In genomic region chrX:37854148-37854547, GRCh38 we compare ENCODE assay signal across 30 cellular contexts.
"Had no signal": no experiment of that assay in that cellular context is flagged by ENCODE, and none has a peak within 500 bp of the region (broad histone marks: within the 10 kb centered on the region; RNA-seq: fewer than 3 reads in every experiment).

No MANE protein-coding gene starts in this region.

- H3K4me3 ChIP-seq: adrenal gland, body of pancreas, coronary artery, dorsolateral prefrontal cortex, esophagus muscularis mucosa, gastrocnemius medialis, heart left ventricle, hepatocyte had no signal

- H3K36me3 Mint-ChIP-seq: activated naive CD4-positive, alpha-beta T cell treated with anti-CD3 and anti-CD28 coated beads, Interleukin-2, amount 50 U/mL, for 24 hours; activated naive CD8-positive, alpha-beta T cell treated with anti-CD3 and anti-CD28 coated beads for 36 hours had no signal

- H3K27ac ChIP-seq: adrenal gland, body of pancreas, coronary artery, dorsolateral prefrontal cortex, esophagus muscularis mucosa, foreskin keratinocyte, gastrocnemius medialis, heart left ventricle, hepatocyte had no signal

- H3K4me1 Mint-ChIP-seq: central memory CD8-positive, alpha-beta T cell had no signal

- H3K36me3 ChIP-seq: adrenal gland, esophagus muscularis mucosa, gastrocnemius medialis, heart left ventricle had no signal

- H3K27me3 Mint-ChIP-seq: activated CD8-positive, alpha-beta T cell treated with anti-CD3 and anti-CD28 coated beads for 36 hours; activated naive CD4-positive, alpha-beta T cell treated with anti-CD3 and anti-CD28 coated beads, Interleukin-2, amount 50 U/mL, for 24 hours; activated naive CD8-positive, alpha-beta T cell treated with anti-CD3 and anti-CD28 coated beads for 36 hours; central memory CD8-positive, alpha-beta T cell; effector memory CD8-positive, alpha-beta T cell had no signal

- H3K9me3 ChIP-seq: adrenal gland, body of pancreas, esophagus muscularis mucosa, gastrocnemius medialis, heart left ventricle had no signal

- DNase-seq: activated CD4-positive, alpha-beta T cell treated with anti-CD3 and anti-CD28 coated beads for 48 hours; activated CD4-positive, alpha-beta T cell treated with anti-CD3 and anti-CD28 coated beads, Interleukin-2, amount 50 U/mL, for 1 hour; activated CD4-positive, alpha-beta T cell treated with anti-CD3 and anti-CD28 coated beads, Interleukin-2, amount 50 U/mL, for 48 hours; activated CD4-positive, CD25-positive, alpha-beta regulatory T cell; activated CD4-positive, CD25-positive, alpha-beta regulatory T cell treated with anti-CD3 and anti-CD28 coated beads, Interleukin-2, amount 50 U/mL, for 72 hours; activated CD8-positive, alpha-beta memory T cell treated with anti-CD3 and anti-CD28 coated beads for 24 hours; activated CD8-positive, alpha-beta T cell treated with anti-CD3 and anti-CD28 coated beads for 36 hours; activated effector memory CD4-positive, alpha-beta T cell treated with anti-CD3 and anti-CD28 coated beads, Interleukin-2, amount 50 U/mL, for 16 hours; activated naive CD4-positive, alpha-beta T cell treated with anti-CD3 and anti-CD28 coated beads for 36 hours; activated naive CD8-positive, alpha-beta T cell treated with anti-CD3 and anti-CD28 coated beads for 36 hours; activated naive CD8-positive, alpha-beta T cell treated with anti-CD3 and anti-CD28 coated beads, Interleukin-2, amount 50 U/mL, for 24 hours; activated T-cell treated with anti-CD3 and anti-CD28 coated beads, Interleukin-2, amount 50 U/mL, for 4 hours; adrenal gland; amygdala; aorta; body of pancreas; dorsolateral prefrontal cortex; effector memory CD8-positive, alpha-beta T cell; foreskin keratinocyte; gastrocnemius medialis; glutamatergic neuron; heart left ventricle; T-helper 2 cell had no signal

- H3K27ac Mint-ChIP-seq: activated CD8-positive, alpha-beta T cell treated with anti-CD3 and anti-CD28 coated beads for 36 hours; activated naive CD4-positive, alpha-beta T cell treated with anti-CD3 and anti-CD28 coated beads for 36 hours; activated naive CD4-positive, alpha-beta T cell treated with anti-CD3 and anti-CD28 coated beads, Interleukin-2, amount 50 U/mL, for 24 hours; activated naive CD8-positive, alpha-beta T cell treated with anti-CD3 and anti-CD28 coated beads for 36 hours; activated naive CD8-positive, alpha-beta T cell treated with anti-CD3 and anti-CD28 coated beads, Interleukin-2, amount 50 U/mL, for 24 hours; activated T-helper 2 cell treated with anti-CD3 and anti-CD28 coated beads, Interferon-gamma antibody, Interleukin-2, Interleukin-4, amounts not matched to agents 10 μg/mL and 5 μg/mL and 100 μg/mL, durations not matched to agents 14 hours and 24 hours and 36 hours; dendritic cell treated with granulocyte-macrophage colony-stimulating factor and Interleukin-4, amounts not matched to agents 40 ng/mL and 50 ng/mL, for 4 days; effector memory CD8-positive, alpha-beta T cell had no signal

- H3K4me2 ChIP-seq: hepatocyte had no signal

- H2AFZ ChIP-seq: hepatocyte had no signal

- H3K4me3 Mint-ChIP-seq: activated CD8-positive, alpha-beta T cell treated with anti-CD3 and anti-CD28 coated beads for 36 hours; activated naive CD4-positive, alpha-beta T cell treated with anti-CD3 and anti-CD28 coated beads for 36 hours; activated naive CD4-positive, alpha-beta T cell treated with anti-CD3 and anti-CD28 coated beads, Interleukin-2, amount 50 U/mL, for 24 hours; activated naive CD8-positive, alpha-beta T cell treated with anti-CD3 and anti-CD28 coated beads for 36 hours; activated naive CD8-positive, alpha-beta T cell treated with anti-CD3 and anti-CD28 coated beads, Interleukin-2, amount 50 U/mL, for 24 hours; activated T-cell treated with anti-CD3 and anti-CD28 coated beads, Interleukin-2, amount 50 U/mL, for 4 hours; central memory CD8-positive, alpha-beta T cell; dendritic cell treated with granulocyte-macrophage colony-stimulating factor and Interleukin-4, amounts not matched to agents 40 ng/mL and 50 ng/mL, for 4 days; effector memory CD8-positive, alpha-beta T cell had no signal

- ATAC-seq: activated CD8-positive, alpha-beta T cell treated with anti-CD3 and anti-CD28 coated beads for 36 hours; activated naive CD8-positive, alpha-beta T cell treated with anti-CD3 and anti-CD28 coated beads, Interleukin-2, amount 50 U/mL, for 24 hours; activated T-cell treated with anti-CD3 and anti-CD28 coated beads, Interleukin-2, amount 50 U/mL, for 4 hours; body of pancreas; effector memory CD8-positive, alpha-beta T cell; foreskin keratinocyte; gastrocnemius medialis; heart left ventricle had no signal

- H3K9me3 Mint-ChIP-seq: activated CD8-positive, alpha-beta T cell treated with anti-CD3 and anti-CD28 coated beads for 36 hours; activated naive CD4-positive, alpha-beta T cell treated with anti-CD3 and anti-CD28 coated beads for 36 hours; activated naive CD4-positive, alpha-beta T cell treated with anti-CD3 and anti-CD28 coated beads, Interleukin-2, amount 50 U/mL, for 24 hours; activated naive CD8-positive, alpha-beta T cell treated with anti-CD3 and anti-CD28 coated beads, Interleukin-2, amount 50 U/mL, for 24 hours; activated T-cell treated with anti-CD3 and anti-CD28 coated beads, Interleukin-2, amount 50 U/mL, for 4 hours; activated T-helper 2 cell treated with anti-CD3 and anti-CD28 coated beads, Interferon-gamma antibody, Interleukin-2, Interleukin-4, amounts not matched to agents 10 μg/mL and 5 μg/mL and 100 μg/mL, durations not matched to agents 14 hours and 24 hours and 36 hours; central memory CD8-positive, alpha-beta T cell; dendritic cell treated with granulocyte-macrophage colony-stimulating factor and Interleukin-4, amounts not matched to agents 40 ng/mL and 50 ng/mL, for 4 days; effector memory CD8-positive, alpha-beta T cell had no signal

- H3K79me2 ChIP-seq: hepatocyte had no signal

- H3K27me3 ChIP-seq: body of pancreas, esophagus muscularis mucosa, foreskin keratinocyte, gastrocnemius medialis, heart left ventricle, hepatocyte had no signal

- H3K4me1 ChIP-seq: adrenal gland, body of pancreas, esophagus muscularis mucosa, foreskin keratinocyte, gastrocnemius medialis, heart left ventricle had no signal
